1 cellular context compared by ENCODE assay signal in the genomic region with DNA sequence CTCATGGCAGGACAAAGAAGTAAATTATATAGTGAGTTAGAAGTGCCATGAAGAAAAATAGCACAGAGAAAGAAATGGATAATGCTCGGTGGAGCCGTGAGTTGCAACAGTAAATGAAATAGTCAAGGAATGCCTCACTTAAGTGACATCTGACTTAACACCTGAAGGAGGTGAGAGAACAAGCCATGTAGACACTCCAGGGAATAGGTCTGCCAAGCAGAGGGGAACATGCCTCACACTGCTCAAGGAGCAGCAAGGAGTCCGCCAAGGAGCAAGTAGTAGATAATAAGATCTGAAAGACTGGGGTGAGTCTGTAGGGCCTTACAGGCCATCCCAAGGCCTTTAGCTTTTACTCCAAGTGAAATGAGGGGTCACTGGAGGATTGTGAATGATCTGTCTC.
TF ChIP-seq lines count a peak whose summit lies in the region.

No MANE protein-coding gene starts in this region.

TF ChIP-seq in H1, 55 proteins besides CTCF, POLR2A, EP300 and RAD21 (continued from another document):
- TF ChIP-seq SP2 (IDR thresholded peaks at IDR 0.05; ENCODE audit: low read length) = no peak
- no peak for TF ChIP-seq GTF2F1 (IDR thresholded peaks at IDR 0.05; ENCODE audit: borderline replicate concordance, low read depth, low read length)
- TF ChIP-seq HDAC6 (IDR thresholded peaks at IDR 0.05; ENCODE audit: low read depth, low read length) = no peak
- no peak for TF ChIP-seq BCL11A (IDR thresholded peaks at IDR 0.05; ENCODE audit: low read depth in 2 of 2, low read length in 2 of 2)
